ENCODE assay signal across 16 cellular contexts in the genomic region with DNA sequence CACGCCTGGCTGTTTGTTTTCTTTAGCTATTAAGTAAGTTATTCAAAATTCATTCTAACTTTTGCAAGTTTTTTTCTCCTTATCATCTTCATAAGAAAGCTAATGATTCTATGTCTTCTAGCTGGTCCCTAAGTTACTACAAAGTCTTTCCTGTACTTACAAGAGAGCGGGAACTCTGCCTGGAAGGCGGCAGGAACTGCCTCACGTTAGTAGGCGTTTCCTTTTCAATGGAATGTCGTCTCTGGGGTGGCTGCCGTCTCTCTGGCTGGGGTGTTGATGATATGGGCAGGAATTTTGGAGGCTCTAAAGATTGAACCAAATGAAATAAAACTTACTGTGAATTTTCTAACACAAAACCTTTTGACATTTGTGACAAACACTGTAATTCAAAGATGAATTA. TPM values are rescaled to one million over a fixed set of nuclear protein-coding genes. Genes with fewer than 3 reads are reported as not detected.
DNase-seq lines count a peak whose midpoint lies in the region; ATAC-seq and TF ChIP-seq lines count a peak whose summit lies in the region.
"Had no signal": no experiment of that assay in that cellular context is flagged by ENCODE, and none has a peak within 500 bp of the region (broad histone marks: within the 10 kb centered on the region; RNA-seq: fewer than 3 reads in every experiment).

No MANE protein-coding gene starts in this region.

- H3K4me1 ChIP-seq in GM23338 (ENCODE audit: insufficient read depth) = no peaks in the 10 kb centered on the region
- H3K4me1 ChIP-seq in mesendoderm (ENCODE audit: control insufficient read depth, low read depth, low read length) = no peaks in the 10 kb centered on the region
- H3K4me1 ChIP-seq in gastrocnemius medialis = no peaks in the 10 kb centered on the region
- H3K4me1 ChIP-seq: A549 had no signal

- no peak overlapping the region for H2AFZ ChIP-seq in GM23338

- no peak overlapping the region for H2AK5ac ChIP-seq in mesendoderm (ENCODE audit: low read length)

- intact Hi-C loops in gastrocnemius medialis (cut with DNase I; ENCODE audit: low total_unique reads) = no loop called here

- H3K9ac ChIP-seq in mesendoderm (ENCODE audit: low read length) = no peak overlapping the region

- no CpG with 5 or more reads among the region's 7 CpGs for WGBS in mesendoderm (ENCODE audit: extremely low coverage, insufficient coverage, low lambda C conversion rate)

- no peak overlapping the region for H4K5ac ChIP-seq in mesendoderm (ENCODE audit: low read length)

- H3K4me2 ChIP-seq in GM23338 = no peak overlapping the region
- H3K4me2 ChIP-seq in mesendoderm (ENCODE audit: low read length) = no peak overlapping the region
- H3K4me2 ChIP-seq: A549 had no signal

- H3K9me2 ChIP-seq in GM23338 (ENCODE audit: insufficient read depth) = no peaks in the 10 kb centered on the region

- no peaks in the 10 kb centered on the region for H3K9me3 Mint-ChIP-seq in GM23338
- no peaks in the 10 kb centered on the region for H3K9me3 Mint-ChIP-seq in chondrocyte (ENCODE audit: low read depth)
- H3K9me3 Mint-ChIP-seq: CD8-positive, alpha-beta memory T cell had no signal

- H3K4me3 ChIP-seq in GM23338 = no peak overlapping the region
- no peak overlapping the region for H3K4me3 ChIP-seq in fibroblast of pulmonary artery (replicated peaks; ENCODE audit: low read depth, low read length)
- no peak overlapping the region for H3K4me3 ChIP-seq in mesendoderm (ENCODE audit: low read length)
- no peak overlapping the region for H3K4me3 ChIP-seq in gastrocnemius medialis
- H3K4me3 ChIP-seq: A549, HAP-1 had no signal

- no peaks in the 10 kb centered on the region for H3K27me3 ChIP-seq in GM23338 (ENCODE audit: insufficient read depth)
- H3K27me3 ChIP-seq in mesendoderm (ENCODE audit: insufficient read depth, low read length, poor library complexity) = no peaks in the 10 kb centered on the region
- no peaks in the 10 kb centered on the region for H3K27me3 ChIP-seq in gastrocnemius medialis

- H3K27me3 Mint-ChIP-seq in GM23338 (ENCODE audit: insufficient read depth, low read depth, poor library complexity) (no peaks in the 10 kb centered on the region), chondrocyte (ENCODE audit: low read depth) (no peaks in the 10 kb centered on the region)

- no peak overlapping the region for H3K23ac ChIP-seq in mesendoderm (ENCODE audit: low read length)

- H4K20me1 ChIP-seq in GM23338 (replicated peaks; ENCODE audit: insufficient read depth) = no peaks in the 10 kb centered on the region

- H3K4ac ChIP-seq in mesendoderm (ENCODE audit: low read depth, low read length) = no peak overlapping the region

- no peak for TF ChIP-seq CTCF in GM23338 (conservative IDR thresholded peaks at IDR 0.05; ENCODE audit: low read depth in 2 of 2)
- TF ChIP-seq CTCF in fibroblast of pulmonary artery (IDR thresholded peaks at IDR 0.05; ENCODE audit: low read length, missing control alignments) = no peak
- TF ChIP-seq CTCF in chondrocyte (IDR thresholded peaks at IDR 0.05) = no peak
- no peak for TF ChIP-seq CTCF in gastrocnemius medialis (IDR thresholded peaks at IDR 0.05 in 4 of 5, conservative IDR thresholded peaks at IDR 0.05 in 1 of 5)

- H3K79me1 ChIP-seq in mesendoderm (ENCODE audit: low read length) = no peaks in the 10 kb centered on the region

- H3K36me3 Mint-ChIP-seq in GM23338 (ENCODE audit: low read depth) (peaks cover 2% of the 10 kb centered on the region; the same call in 1 of the 3 replicates), chondrocyte (ENCODE audit: low read depth) (peaks cover 31% of the 10 kb centered on the region)
- H3K36me3 Mint-ChIP-seq: CD8-positive, alpha-beta memory T cell had no signal

- H3K27ac ChIP-seq in GM23338 (ENCODE audit: low read depth) = no peak overlapping the region
- H3K27ac ChIP-seq in mesendoderm (ENCODE audit: low read depth, low read length) = no peak overlapping the region
- H3K27ac ChIP-seq in gastrocnemius medialis = no peak overlapping the region
- H3K27ac ChIP-seq: A549 had no signal

- H3K4me3 Mint-ChIP-seq in GM23338 (no peak overlapping the region), chondrocyte (ENCODE audit: unreplicated experiment) (no peak overlapping the region)
- H3K4me3 Mint-ChIP-seq: CD8-positive, alpha-beta memory T cell had no signal

- H4K8ac ChIP-seq in mesendoderm (ENCODE audit: low read depth, low read length) = no peak overlapping the region

- H3K27ac Mint-ChIP-seq in GM23338 (0 out of 2 replicates have a peak overlapping the region, but pooled peaks have one; percentile 29), chondrocyte (ENCODE audit: unreplicated experiment) (no peak overlapping the region)

- H3K79me2 ChIP-seq in GM23338 (replicated peaks; ENCODE audit: insufficient read depth) = no peaks in the 10 kb centered on the region
- H3K79me2 ChIP-seq in mesendoderm (ENCODE audit: control insufficient read depth, insufficient read depth, low read length) = no peaks in the 10 kb centered on the region

- ATAC-seq in GM23338 (peak; percentile 46; the same call in 2 of the 3 replicates), gastrocnemius medialis (no peak), GM19452 (IDR thresholded peaks at IDR 0.05; ENCODE audit: unreplicated experiment) (no peak)
- ATAC-seq: A549 had no signal

- DNase-seq in GM23338 (ENCODE audit: low spot score) (peak; percentile 50), dermis blood vessel endothelial cell (peak; percentile 73), fibroblast of pulmonary artery (ENCODE audit: low read depth) (peak; percentile 11), mesendoderm (peak; percentile 49), chondrocyte (ENCODE audit: low spot score) (no peak), gastrocnemius medialis (no peak)
- DNase-seq: Caco-2; CD8-positive, alpha-beta memory T cell; DND-41; GF-D8; GOT3; IMR-90; KBM-7 had no signal

- H3K18ac ChIP-seq in mesendoderm (ENCODE audit: low read length) = no peak overlapping the region

- H3K4me1 Mint-ChIP-seq in GM23338 (peaks cover 6% of the 10 kb centered on the region; the same call in 1 of the 3 replicates), chondrocyte (ENCODE audit: low read depth) (peaks cover 18% of the 10 kb centered on the region)
- H3K4me1 Mint-ChIP-seq: CD8-positive, alpha-beta memory T cell had no signal

- H3K56ac ChIP-seq in mesendoderm (ENCODE audit: low read length) = no peak overlapping the region

- H2BK5ac ChIP-seq in mesendoderm (ENCODE audit: low read length) = no peak overlapping the region

- no peaks in the 10 kb centered on the region for H3F3A ChIP-seq in GM23338 (replicated peaks; ENCODE audit: low read depth)

- no peak overlapping the region for H2BK15ac ChIP-seq in mesendoderm (replicated peaks; ENCODE audit: low read depth)

- H3K36me3 ChIP-seq in GM23338 (ENCODE audit: insufficient read depth) (no peaks in the 10 kb centered on the region), mesendoderm (ENCODE audit: control insufficient read depth, insufficient read depth, low read length) (no peaks in the 10 kb centered on the region), gastrocnemius medialis (peaks cover 0 to 37% of the 10 kb centered on the region in 2 donors)

- H3K9me3 ChIP-seq in gastrocnemius medialis = no peaks in the 10 kb centered on the region
- H3K9me3 ChIP-seq: A549, Caco-2, HAP-1 had no signal

- no peak overlapping the region for H2BK120ac ChIP-seq in mesendoderm (ENCODE audit: low read depth, low read length)

- TF ChIP-seq POLR2A in gastrocnemius medialis (IDR thresholded peaks at IDR 0.05) = no peak

- in situ Hi-C loops in gastrocnemius medialis (cut with MboI; ENCODE audit: low sequenced_read_pairs in 4 of 4) = no loop called here

TF ChIP-seq in GM23338, 12 proteins besides CTCF, POLR2A, EP300 and RAD21:
- TF ChIP-seq POLR2AphosphoS5 (IDR thresholded peaks at IDR 0.05; ENCODE audit: low read depth) (no peak), CREB1 (CRISPR knock-in tag; IDR thresholded peaks at IDR 0.05; ENCODE audit: low read depth) (no peak), NANOG (IDR thresholded peaks at IDR 0.05; ENCODE audit: borderline replicate concordance) (no peak)

RNA-seq across cellular contexts. Expression of gene PRELID3A, which starts 55.5 kb away (rescaled TPM):
- total RNA-seq in GM23338 (2014; rRNA removed; shearing (Covaris generic)) = 13.0 and 15.8 TPM in 2 replicates
- 6.5 and 7.0 TPM in 2 replicates for polyA plus RNA-seq in GM23338 (2016; fragmentation: Nextera tagmentation; extraction: Ambion mirVana)
- total RNA-seq in dermis blood vessel endothelial cell = 1.5 and 3.1 TPM in 2 replicates
- 4.7 TPM for polyA plus RNA-seq in mesendoderm (2013, experiment 1 of 2)
- 5.1 TPM for polyA plus RNA-seq in mesendoderm (2013, experiment 2 of 2)
- total RNA-seq in chondrocyte = 12.0 to 16.3 TPM (median 14.4 TPM) in 3 replicates
- total RNA-seq in gastrocnemius medialis = under 1 TPM in 1 of 4 donors, not detected in 3; 0.11 TPM
- polyA plus RNA-seq: CD8-positive, alpha-beta memory T cell had no signal

Comparison
In these comparisons a context has a peak if more than half of its experiments do, and no peak if none do; other contexts are left out.
1. DNase-seq: peak in GM23338 (single experiment), dermis blood vessel endothelial cell (single experiment), fibroblast of pulmonary artery (single experiment) and mesendoderm (single experiment); none in chondrocyte (single experiment) and gastrocnemius medialis (0 of 2).